1 cellular context compared by ENCODE assay signal in the genomic region with DNA sequence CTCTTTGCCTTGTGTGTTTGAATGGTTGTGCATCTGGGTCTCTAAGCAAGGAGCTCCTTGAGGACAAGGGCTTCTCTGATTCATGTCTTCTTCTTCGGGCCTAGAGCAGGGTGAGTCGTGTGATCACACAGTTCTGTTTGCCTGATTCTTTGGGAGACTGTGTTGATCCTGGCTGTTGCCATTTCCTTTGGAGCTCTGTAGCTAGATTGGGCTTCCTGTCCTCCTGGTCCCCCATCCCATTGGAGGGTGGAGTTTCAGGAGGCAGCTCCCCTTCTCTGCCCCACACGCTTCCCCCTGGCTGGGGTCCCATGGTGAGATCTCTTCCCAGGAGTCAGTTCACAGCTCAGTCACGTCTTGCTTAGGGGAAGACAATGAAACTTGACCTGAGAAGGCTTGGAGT.
TF ChIP-seq lines count a peak whose summit lies in the region.

No MANE protein-coding gene starts in this region.

TF ChIP-seq in endothelial cell of umbilical vein, 7 proteins besides CTCF, POLR2A, EP300 and RAD21:
- TF ChIP-seq GATA2 (IDR thresholded peaks at IDR 0.05; ENCODE audit: insufficient read depth, insufficient read length, low read depth, low read length) (no peak), EZH2 (IDR thresholded peaks at IDR 0.05; ENCODE audit: borderline replicate concordance, low read depth, low read length, severe bottlenecking) (no peak), FOS (IDR thresholded peaks at IDR 0.05; ENCODE audit: borderline replicate concordance, insufficient read depth, low read length) (no peak), MYC (IDR thresholded peaks at IDR 0.05; ENCODE audit: low read depth, low read length) (no peak), JUN (IDR thresholded peaks at IDR 0.05; ENCODE audit: borderline replicate concordance, insufficient read depth, insufficient read length, low read depth) (no peak)
